8 cellular contexts compared by ENCODE assay signal in the genomic region with DNA sequence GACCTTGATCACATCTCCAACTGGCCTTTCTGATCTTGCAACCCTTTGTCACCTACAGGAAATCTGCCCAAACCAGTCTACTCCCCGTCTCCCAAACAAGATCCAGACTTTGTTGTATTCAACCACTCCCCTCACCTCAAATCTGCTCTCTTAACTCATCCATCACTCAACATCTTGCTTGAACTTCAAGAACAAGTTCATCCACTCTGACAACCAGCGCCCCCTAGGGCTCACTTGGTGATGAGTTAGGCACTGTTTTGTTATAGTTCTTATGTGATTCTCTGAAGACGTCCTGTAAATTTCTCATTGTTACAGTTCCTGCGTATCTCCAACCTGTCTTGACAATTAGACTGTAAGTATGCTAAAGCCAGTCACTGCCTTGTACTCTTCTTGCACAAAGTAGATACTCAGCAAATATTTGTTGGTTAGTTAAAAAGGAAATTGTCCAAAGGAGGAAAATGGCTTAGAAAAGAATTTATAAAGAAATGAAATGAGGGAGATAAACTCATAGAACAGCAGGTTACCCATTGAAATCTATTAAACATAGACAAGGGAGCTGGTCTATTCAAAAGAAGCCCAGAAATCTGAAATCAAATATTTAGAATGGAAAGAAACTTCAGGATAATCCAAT. TPM values are rescaled to one million over a fixed set of nuclear protein-coding genes. Genes with fewer than 3 reads are reported as not detected.
DNase-seq lines count a peak whose midpoint lies in the region; ATAC-seq, FAIRE-seq and TF ChIP-seq lines count a peak whose summit lies in the region.

No MANE protein-coding gene starts in this region.

- H3K9ac ChIP-seq in HCT116 (ENCODE audit: low read length) (no peak overlapping the region), neural progenitor cell (no peak overlapping the region)

- H3K4me2 ChIP-seq in A549 (no peak overlapping the region), HCT116 (ENCODE audit: low read length) (no peak overlapping the region), neural progenitor cell (no peak overlapping the region)

- TF ChIP-seq POLR2A in A549 (IDR thresholded peaks at IDR 0.05; ENCODE audit: low read length) (no peak), HCT116 (IDR thresholded peaks at IDR 0.05; ENCODE audit: borderline replicate concordance, extremely low read depth, insufficient read depth, insufficient read length) (no peak)

- no peaks in the 10 kb centered on the region for H3K36me3 Mint-ChIP-seq in neural progenitor cell
- no peaks in the 10 kb centered on the region for H3K36me3 Mint-ChIP-seq in activated T-helper 17 cell treated with anti-CD3 and anti-CD28 coated beads, Interleukin-2, amount 50 U/mL, for 72 hours (ENCODE audit: low read depth)

- no peak overlapping the region for H3K27ac Mint-ChIP-seq in neural progenitor cell
- H3K27ac Mint-ChIP-seq in activated T-helper 17 cell treated with anti-CD3 and anti-CD28 coated beads, Interleukin-2, amount 50 U/mL, for 72 hours: no peak overlapping the region

- POLR2A ChIA-PET in A549 (lab: Yijun Ruan, JAX) (no interaction called here), HCT116 (lab: Charles Lee) (no interaction called here)

- no peak overlapping the region for H3K4me3 Mint-ChIP-seq in neural progenitor cell
- H3K4me3 Mint-ChIP-seq in activated T-helper 17 cell treated with anti-CD3 and anti-CD28 coated beads, Interleukin-2, amount 50 U/mL, for 72 hours: no peak overlapping the region

- intact Hi-C loops in HCT116 (cut with micrococcal nuclease): loop anchor here (1.0 kb wide), 1 partner anchor 128 kb away; no protein-coding TSS in a partner anchor

- TF ChIP-seq EP300 in A549 (IDR thresholded peaks at IDR 0.05): no peak

- no peaks in the 10 kb centered on the region for H3K36me3 ChIP-seq in HCT116 (ENCODE audit: control insufficient read depth in 1 of 2, insufficient read depth in 2 of 2, low read length in 2 of 2)
- H3K36me3 ChIP-seq in neural progenitor cell: no peaks in the 10 kb centered on the region

- BruUV-seq in HCT116 (replicated peaks; lab: Mats Ljungman, UMichigan): no TSS peak

- H3K27me3 ChIP-seq in HCT116 (ENCODE audit: insufficient read depth, low read length): peaks cover 49% of the 10 kb centered on the region
- H3K27me3 ChIP-seq in neural progenitor cell: no peaks in the 10 kb centered on the region

- H3K9me2 ChIP-seq in HCT116 (ENCODE audit: insufficient read depth): no peaks in the 10 kb centered on the region

- peaks cover 7% of the 10 kb centered on the region for H3K27me3 Mint-ChIP-seq in neural progenitor cell (ENCODE audit: insufficient read depth, low read depth)
- H3K27me3 Mint-ChIP-seq in activated T-helper 17 cell treated with anti-CD3 and anti-CD28 coated beads, Interleukin-2, amount 50 U/mL, for 72 hours: peaks cover 39% of the 10 kb centered on the region

- ATAC-seq in A549 (peak; percentile 30 to 37; a peak in 1 of 6 replicates), HCT116 (peak; percentile 76)
- no peak for ATAC-seq in activated T-helper 17 cell treated with anti-CD3 and anti-CD28 coated beads, Interleukin-2, amount 50 U/mL, for 72 hours (replicated peaks)

- RAD21 ChIA-PET in HCT116 (lab: Charles Lee; ENCODE audit: low non-redundant PET in 1 of 2, low total read pairs in 2 of 2, uncharacterized antibody in 2 of 2, unreplicated experiment in 2 of 2): no interaction called here

- FAIRE-seq in A549 (lab: Jason Lieb, UNC) (no peak), urothelium cell line (lab: Jason Lieb, UNC) (no peak)

- TF ChIP-seq RAD21 in A549 (conservative IDR thresholded peaks at IDR 0.05 in 1 of 2, IDR thresholded peaks at IDR 0.05 in 1 of 2) (peak; percentile 17 to 46; a peak in 2 of 5 replicates), HCT116 (IDR thresholded peaks at IDR 0.05; ENCODE audit: low read depth) (peak; percentile 57)

- WGBS in A549 (ENCODE audit: missing lambda C conversion rate): 3% methylated on average over 4 of the region's 4 CpGs

- TF ChIP-seq CTCF in A549 (IDR thresholded peaks at IDR 0.05) (peak; percentile 43), HCT116 (IDR thresholded peaks at IDR 0.05 in 2 of 3, conservative IDR thresholded peaks at IDR 0.05 in 1 of 3; ENCODE audit: borderline replicate concordance in 1 of 3, insufficient read depth in 1 of 3, low read depth in 2 of 3, low read length in 2 of 3) (peak; percentile 36 to 88 (median 78); a peak in 5 of 6 replicates), VCaP (conservative IDR thresholded peaks at IDR 0.05) (peak; percentile 50), choroid plexus epithelial cell (conservative IDR thresholded peaks at IDR 0.05; ENCODE audit: low read depth, low read length) (peak; percentile 72), neural progenitor cell (IDR thresholded peaks at IDR 0.05) (peak; percentile 73)

- H3K9me3 ChIP-seq in A549 (no peaks in the 10 kb centered on the region), HCT116 (ENCODE audit: control insufficient read depth in 1 of 2, insufficient read depth in 1 of 2, low read depth in 1 of 2, low read length in 2 of 2) (no peaks in the 10 kb centered on the region), neural progenitor cell (ENCODE audit: low read depth) (no peaks in the 10 kb centered on the region)

- CTCF ChIA-PET in A549 (lab: Yijun Ruan, JAX): interaction anchor here (0.8 to 1.0 kb wide), 2 partner anchors 11 to 42 kb away, joined by 3 read pairs; no protein-coding TSS in a partner anchor
- CTCF ChIA-PET in HCT116 (lab: Charles Lee): interaction anchor here (1.5 to 1.6 kb wide), 2 partner anchors 9 to 128 kb away, joined by 4 to 11 read pairs; no protein-coding TSS in a partner anchor

- DNase-seq in A549 (ENCODE audit: low read depth in 1 of 2, low spot score in 1 of 2): peak; percentile 18 to 64
- peak; percentile 50 for DNase-seq in HCT116 (ENCODE audit: low read depth, low spot score)
- peak; percentile 56 for DNase-seq in choroid plexus epithelial cell (ENCODE audit: low read depth)
- peak; percentile 59 for DNase-seq in neural progenitor cell (ENCODE audit: low spot score)
- no peak for DNase-seq in ureter (ENCODE audit: low spot score)
- no peak for DNase-seq in urothelium cell line (ENCODE audit: low spot score)

- H3K27ac ChIP-seq in A549: no peak overlapping the region
- no peak overlapping the region for H3K27ac ChIP-seq in HCT116 (ENCODE audit: low read depth, low read length)
- no peak overlapping the region for H3K27ac ChIP-seq in VCaP
- no peak overlapping the region for H3K27ac ChIP-seq in neural progenitor cell

- H2AFZ ChIP-seq in HCT116 (ENCODE audit: low read depth, low read length, poor library complexity, severe bottlenecking) (no peak overlapping the region), neural progenitor cell (replicated peaks) (no peak overlapping the region)

- H3K4me1 ChIP-seq in A549: no peaks in the 10 kb centered on the region
- H3K4me1 ChIP-seq in HCT116 (ENCODE audit: control insufficient read depth in 1 of 2, insufficient read depth in 2 of 2, low read length in 2 of 2): no peaks in the 10 kb centered on the region
- H3K4me1 ChIP-seq in neural progenitor cell: peaks cover 9% of the 10 kb centered on the region

- H3K4me3 ChIP-seq in A549: no peak overlapping the region
- no peak overlapping the region for H3K4me3 ChIP-seq in HCT116 (replicated peaks in 1 of 2; ENCODE audit: low read depth in 1 of 2, low read length in 2 of 2)
- H3K4me3 ChIP-seq in choroid plexus epithelial cell (ENCODE audit: low read depth, low read length): no peak overlapping the region
- H3K4me3 ChIP-seq in neural progenitor cell: no peak overlapping the region

- no peaks in the 10 kb centered on the region for H3K79me2 ChIP-seq in HCT116 (ENCODE audit: insufficient read depth, low read length)
- no peaks in the 10 kb centered on the region for H3K79me2 ChIP-seq in neural progenitor cell (ENCODE audit: low read depth)

- H4K20me1 ChIP-seq in HCT116 (ENCODE audit: insufficient read depth) (no peaks in the 10 kb centered on the region), neural progenitor cell (ENCODE audit: low read depth) (no peaks in the 10 kb centered on the region)

- H3K4me1 Mint-ChIP-seq in neural progenitor cell: peaks cover 18% of the 10 kb centered on the region
- H3K4me1 Mint-ChIP-seq in activated T-helper 17 cell treated with anti-CD3 and anti-CD28 coated beads, Interleukin-2, amount 50 U/mL, for 72 hours: no peaks in the 10 kb centered on the region

- H3F3A ChIP-seq in neural progenitor cell (ENCODE audit: low read depth): no peaks in the 10 kb centered on the region

- H3K9me3 Mint-ChIP-seq in neural progenitor cell: no peaks in the 10 kb centered on the region
- no peaks in the 10 kb centered on the region for H3K9me3 Mint-ChIP-seq in activated T-helper 17 cell treated with anti-CD3 and anti-CD28 coated beads, Interleukin-2, amount 50 U/mL, for 72 hours

TF ChIP-seq in A549, 52 proteins besides CTCF, POLR2A, EP300 and RAD21:
- TF ChIP-seq KDM1A (IDR thresholded peaks at IDR 0.05; ENCODE audit: low read depth): no peak

TF ChIP-seq in HCT116, 20 proteins besides CTCF, POLR2A, EP300 and RAD21:
- no peak for TF ChIP-seq ELF1 (IDR thresholded peaks at IDR 0.05; ENCODE audit: borderline replicate concordance, low read depth)
- peak; percentile 26; the same call in 1 of the 2 replicates for TF ChIP-seq CBX3 (IDR thresholded peaks at IDR 0.05; ENCODE audit: low read depth)
TF ChIP-seq in HCT116: peak in this region for 1.

RNA-seq across cellular contexts. Expression of gene FRMD4A, which starts 5.3 kb away (rescaled TPM):
- polyA plus RNA-seq in A549 (2011; rRNA removed): 4.7 and 5.4 TPM in 2 replicates
- polyA plus RNA-seq in A549 (2012; cell fraction: cytosol; rRNA removed): 2.8 and 3.5 TPM in 2 replicates
- 6.2 and 7.8 TPM in 2 replicates for polyA plus RNA-seq in A549 (2012; cell fraction: nucleus; rRNA removed)
- 2.5 to 3.8 TPM (median 2.9 TPM) in 3 replicates for polyA plus RNA-seq in A549 (2017; fragmentation: RNase III; extraction: RNeasy Plus Mini Kit Qiagen cat#74134 plus additional on column Dnase treatment)
- polyA minus RNA-seq in A549 (2011; rRNA and poly(A)+ RNA removed): 11.2 and 17.0 TPM in 2 replicates
- total RNA-seq in HCT116 (2021; ENCODE audit: unreplicated experiment): 0.20 TPM
- polyA plus RNA-seq in HCT116 (2012): 1.5 and 1.6 TPM in 2 replicates
- total RNA-seq in neural progenitor cell (ENCODE audit: low replicate concordance): 20.2 and 22.6 TPM in 2 replicates
- 37.9 TPM for total RNA-seq in ureter
- total RNA-seq in activated T-helper 17 cell treated with anti-CD3 and anti-CD28 coated beads, Interleukin-2, amount 50 U/mL, for 72 hours: 1 to 10 TPM in 1 of 2 donors, under 1 TPM in 1; 0.69 to 2.0 TPM

Comparison
In these comparisons a context has a peak if more than half of its experiments do, and no peak if none do; other contexts are left out.
1. DNase-seq: peak in A549 (2 of 2), HCT116 (single experiment), choroid plexus epithelial cell (single experiment) and neural progenitor cell (single experiment); none in ureter (single experiment) and urothelium cell line (single experiment).
2. Of the 6 proteins assayed by ChIP-seq in both A549 and HCT116: peak only in A549: none; only in HCT116: none; in both: CTCF and RAD21; in neither: 4.
3. Peak in every context shown above with its lines, with median percentiles within 50 percentile points of each other: CTCF ChIP-seq.